Comparison of ENCODE assay signal across 20 cellular contexts in genomic region chr3:24370352-24370751, GRCh38.
"Had no signal": no experiment of that assay in that cellular context is flagged by ENCODE, and none has a peak within 500 bp of the region (broad histone marks: within the 10 kb centered on the region; RNA-seq: fewer than 3 reads in every experiment).

No MANE protein-coding gene starts in this region.

- DNase-seq: dermis blood vessel endothelial cell; dorsolateral prefrontal cortex; effector CD4-positive, alpha-beta T cell; effector memory CD4-positive, alpha-beta T cell; foreskin keratinocyte; heart left ventricle; hypothalamus; immature natural killer cell; islet precursor cell; kidney; left cardiac atrium; left lung; left ventricle myocardium superior; lower lobe of right lung; mesenchymal stem cell; mucosa of descending colon had no signal

- H3K4me3 ChIP-seq: coronary artery, dorsolateral prefrontal cortex, esophagus muscularis mucosa, gastroesophageal sphincter, heart left ventricle, hepatocyte, left lung, lower lobe of right lung, mucosa of descending colon had no signal

- H3K9me3 ChIP-seq: esophagus muscularis mucosa, gastroesophageal sphincter, heart left ventricle, left lung, lower lobe of right lung, mucosa of descending colon had no signal

- H3K27ac ChIP-seq: coronary artery, esophagus muscularis mucosa, foreskin keratinocyte, hepatocyte, left lung, lower lobe of right lung had no signal

- H3K36me3 ChIP-seq: esophagus muscularis mucosa, gastroesophageal sphincter, heart left ventricle, left lung, lower lobe of right lung had no signal

- ATAC-seq: foreskin keratinocyte, gastroesophageal sphincter, heart left ventricle, left cardiac atrium, left lung, left ventricle myocardium superior, lower lobe of right lung, mucosa of descending colon had no signal

- H3K27me3 ChIP-seq: dorsolateral prefrontal cortex, esophagus muscularis mucosa, foreskin keratinocyte, gastroesophageal sphincter, heart left ventricle, hepatocyte, left lung had no signal
